18 cellular contexts compared by ENCODE assay signal in genomic region chr4:152256996-152257395, GRCh38.
A peak's percentile ranks its signal among the peaks of the same experiment; 100 is the strongest.
DNase-seq lines count a peak whose midpoint lies in the region; ATAC-seq and TF ChIP-seq lines count a peak whose summit lies in the region.
"Had no signal": no experiment of that assay in that cellular context is flagged by ENCODE, and none has a peak within 500 bp of the region (broad histone marks: within the 10 kb centered on the region; RNA-seq: fewer than 3 reads in every experiment).

No MANE protein-coding gene starts in this region.

- TF ChIP-seq CTCF in RWPE1 (conservative IDR thresholded peaks at IDR 0.05; ENCODE audit: low read depth), result no peak

- H3K4me2 ChIP-seq in BLaER1, result peak overlapping the region; percentile 68
- H3K4me2 ChIP-seq: A549 had no signal

- peak; percentile 40 for ATAC-seq in GM18907 (IDR thresholded peaks at IDR 0.05; ENCODE audit: unreplicated experiment)
- ATAC-seq in HG03097 (IDR thresholded peaks at IDR 0.05; ENCODE audit: low FRiP score, unreplicated experiment), result no peak
- ATAC-seq in HG02623 (IDR thresholded peaks at IDR 0.05; ENCODE audit: unreplicated experiment), result no peak
- ATAC-seq: A549; CD8-positive, alpha-beta T cell had no signal

- DNase-seq in RWPE1 (ENCODE audit: low spot score) (no peak), kidney tubule cell (ENCODE audit: low spot score) (peak; percentile 53), kidney glomerular epithelial cell (lab: John Stamatoyannopoulos, UW) (no peak), HCEC 1CT (no peak)
- DNase-seq: Calu3; CD8-positive, alpha-beta T cell; NCI-H1105; NCI-H1694; NCI-H2081 treated with DMSO at 0.1 percent for 48 hours; NCI-H2227 treated with DMSO at 0.1 percent for 48 hours; NCI-H510A treated with DMSO at 0.1 percent for 48 hours; SW 1271 had no signal

- peaks cover 10% of the 10 kb centered on the region for H3K9me3 ChIP-seq in BLaER1
- H3K9me3 ChIP-seq: SJSA1 had no signal

- H4K20me1 ChIP-seq in BLaER1, result no peaks in the 10 kb centered on the region

- POLR2A ChIA-PET in RWPE1 (lab: Yijun Ruan, JAX; ENCODE audit: low non-redundant PET), result no interaction called here

- H3K27ac ChIP-seq in BLaER1 (no peak overlapping the region), RWPE1 (peak overlapping the region; percentile 100)
- H3K27ac ChIP-seq: A549, SJSA1 had no signal

- no peaks in the 10 kb centered on the region for H3K27me3 ChIP-seq in BLaER1
- H3K27me3 ChIP-seq: SJSA1 had no signal

- no peaks in the 10 kb centered on the region for H3K36me3 ChIP-seq in BLaER1
- H3K36me3 ChIP-seq: SJSA1 had no signal

- CTCF ChIA-PET in RWPE1 (lab: Yijun Ruan, JAX), result no interaction called here

- no peak overlapping the region for H3K9ac ChIP-seq in BLaER1

- H3K4me1 ChIP-seq in BLaER1, result peaks cover 46% of the 10 kb centered on the region
- H3K4me1 ChIP-seq: A549 had no signal

- H3K4me3 ChIP-seq in BLaER1, result no peak overlapping the region
- H3K4me3 ChIP-seq: A549, SJSA1 had no signal
